In genomic region chr13:87537946-87538345, GRCh38 we compare ENCODE assay signal across 17 cellular contexts.
DNase-seq lines count a peak whose midpoint lies in the region; ATAC-seq, FAIRE-seq and TF ChIP-seq lines count a peak whose summit lies in the region.
"Had no signal": no experiment of that assay in that cellular context is flagged by ENCODE, and none has a peak within 500 bp of the region (broad histone marks: within the 10 kb centered on the region; RNA-seq: fewer than 3 reads in every experiment).

No MANE protein-coding gene starts in this region.

- H3K27ac Mint-ChIP-seq in astrocyte (ENCODE audit: unreplicated experiment), result peak overlapping the region; percentile 64
- H3K27ac Mint-ChIP-seq: CD4-positive, alpha-beta memory T cell; GM23338; H9 had no signal

- no peaks in the 10 kb centered on the region for H3K79me2 ChIP-seq in MM.1S (ENCODE audit: low read length)
- H3K79me2 ChIP-seq in astrocyte (ENCODE audit: insufficient read depth, low read length), result no peaks in the 10 kb centered on the region

- WGBS in suprapubic skin, result 94% methylated on average over 3 of the region's 3 CpGs

- no peaks in the 10 kb centered on the region for H3K27me3 ChIP-seq in MM.1S (replicated peaks; ENCODE audit: insufficient read depth, low read length)
- H3K27me3 ChIP-seq in astrocyte (ENCODE audit: insufficient read depth, low read length), result no peaks in the 10 kb centered on the region
- H3K27me3 ChIP-seq in suprapubic skin, result no peaks in the 10 kb centered on the region

- TF ChIP-seq POLR2A in suprapubic skin (IDR thresholded peaks at IDR 0.05), result no peak

- peaks cover 25% of the 10 kb centered on the region for H3F3A ChIP-seq in MM.1S (ENCODE audit: insufficient read depth, low read length)

- FAIRE-seq in astrocyte (lab: Jason Lieb, UNC), result no peak
- FAIRE-seq: G401.6, GM12892, GM19239 had no signal

- no peaks in the 10 kb centered on the region for H3K9me3 Mint-ChIP-seq in astrocyte (ENCODE audit: unreplicated experiment)
- H3K9me3 Mint-ChIP-seq: GM23338, H9 had no signal

- H3K4me1 Mint-ChIP-seq in astrocyte (ENCODE audit: low read depth, unreplicated experiment), result peaks cover 20% of the 10 kb centered on the region
- H3K4me1 Mint-ChIP-seq: CD4-positive, alpha-beta memory T cell; GM23338; H9 had no signal

- H2AFZ ChIP-seq in MM.1S (ENCODE audit: low read length) (no peak overlapping the region), astrocyte (ENCODE audit: low read depth, low read length) (no peak overlapping the region)
- H2AFZ ChIP-seq: GM23338 had no signal

- H3K36me3 ChIP-seq in MM.1S (replicated peaks; ENCODE audit: insufficient read depth, low read length) (no peaks in the 10 kb centered on the region), astrocyte (ENCODE audit: insufficient read depth, low read length) (no peaks in the 10 kb centered on the region), suprapubic skin (no peaks in the 10 kb centered on the region)

- H4K20me1 ChIP-seq in MM.1S (ENCODE audit: insufficient read depth, low read length), result no peaks in the 10 kb centered on the region
- no peaks in the 10 kb centered on the region for H4K20me1 ChIP-seq in astrocyte (ENCODE audit: insufficient read depth, low read length)

- TF ChIP-seq EP300 in suprapubic skin (IDR thresholded peaks at IDR 0.05), result no peak

- H3K4me3 Mint-ChIP-seq in astrocyte (ENCODE audit: unreplicated experiment), result no peak overlapping the region
- H3K4me3 Mint-ChIP-seq: CD4-positive, alpha-beta memory T cell; GM23338; H9 had no signal

- H3K9me2 ChIP-seq in MM.1S (replicated peaks; ENCODE audit: insufficient read depth, low read length), result no peaks in the 10 kb centered on the region

- H3K4me3 ChIP-seq in MM.1S (ENCODE audit: low read length), result 0 out of 2 replicates have a peak overlapping the region, but pooled peaks have one; percentile 14
- H3K4me3 ChIP-seq in astrocyte (ENCODE audit: insufficient read depth, low read depth, low read length), result no peak overlapping the region
- H3K4me3 ChIP-seq in suprapubic skin, result no peak overlapping the region
- H3K4me3 ChIP-seq: GM23338 had no signal

- H3K4me2 ChIP-seq in MM.1S (ENCODE audit: low read depth, low read length), result peak overlapping the region; percentile 50; the same call in 1 of the 2 replicates
- H3K4me2 ChIP-seq in astrocyte (ENCODE audit: low read length), result no peak overlapping the region
- H3K4me2 ChIP-seq: GM23338 had no signal

- H3K27me3 Mint-ChIP-seq in astrocyte (ENCODE audit: low read depth, unreplicated experiment), result no peaks in the 10 kb centered on the region
- H3K27me3 Mint-ChIP-seq: CD4-positive, alpha-beta memory T cell had no signal

- TF ChIP-seq CTCF in MM.1S (IDR thresholded peaks at IDR 0.05; ENCODE audit: low read length), result no peak
- no peak for TF ChIP-seq CTCF in astrocyte (IDR thresholded peaks at IDR 0.05; ENCODE audit: insufficient read depth, low read depth, low read length)
- no peak for TF ChIP-seq CTCF in suprapubic skin (IDR thresholded peaks at IDR 0.05)

- H3K27ac ChIP-seq in MM.1S (ENCODE audit: low read length) (peak overlapping the region; percentile 99; the same call in 1 of the 2 replicates), astrocyte (ENCODE audit: low read depth, low read length) (no peak overlapping the region), suprapubic skin (no peak overlapping the region)

- H3K9me3 ChIP-seq in MM.1S (replicated peaks; ENCODE audit: insufficient read depth, low read length) (no peaks in the 10 kb centered on the region), astrocyte (ENCODE audit: insufficient read depth, low read depth, low read length) (no peaks in the 10 kb centered on the region), suprapubic skin (no peaks in the 10 kb centered on the region)

- H3K36me3 Mint-ChIP-seq in astrocyte (ENCODE audit: low read depth, unreplicated experiment), result no peaks in the 10 kb centered on the region
- H3K36me3 Mint-ChIP-seq: CD4-positive, alpha-beta memory T cell had no signal

- H3K4me1 ChIP-seq in MM.1S (ENCODE audit: low read length) (peaks cover 18% of the 10 kb centered on the region), astrocyte (ENCODE audit: insufficient read depth, low read length) (no peaks in the 10 kb centered on the region), suprapubic skin (no peaks in the 10 kb centered on the region)

- DNase-seq in MM.1S, result no peak
- DNase-seq in astrocyte (ENCODE audit: low read depth), result no peak
- DNase-seq in kidney tubule cell (ENCODE audit: low spot score), result peak; percentile 59
- no peak for DNase-seq in suprapubic skin (ENCODE audit: low spot score in 2 of 2)
- DNase-seq: C1 segment of cervical spinal cord; Calu3; CD4-positive, alpha-beta memory T cell; COR-L47; DND-41; H9 had no signal

- no peak for ATAC-seq in HG03565 (IDR thresholded peaks at IDR 0.05; ENCODE audit: unreplicated experiment)
- no peak for ATAC-seq in GM18861 (IDR thresholded peaks at IDR 0.05; ENCODE audit: unreplicated experiment)
- ATAC-seq: GM23338, HCT116 had no signal

- H3K9ac ChIP-seq in MM.1S (ENCODE audit: low read length), result peak overlapping the region; percentile 38; the same call in 1 of the 2 replicates
- no peak overlapping the region for H3K9ac ChIP-seq in astrocyte (ENCODE audit: low read length)
